ENCODE assay signal across 26 cellular contexts in genomic region chr2:230593765-230594164, GRCh38.
DNase-seq lines count a peak whose midpoint lies in the region; ATAC-seq, FAIRE-seq and TF ChIP-seq lines count a peak whose summit lies in the region.
"Had no signal": no experiment of that assay in that cellular context is flagged by ENCODE, and none has a peak within 500 bp of the region (broad histone marks: within the 10 kb centered on the region; RNA-seq: fewer than 3 reads in every experiment).

No MANE protein-coding gene starts in this region.

- H3K9me3 ChIP-seq in HepG2 (ENCODE audit: low read length) = no peaks in the 10 kb centered on the region
- no peaks in the 10 kb centered on the region for H3K9me3 ChIP-seq in right lobe of liver
- H3K9me3 ChIP-seq in SU-DHL-6 (ENCODE audit: insufficient read depth, low read length) = no peaks in the 10 kb centered on the region
- H3K9me3 ChIP-seq: BE2C, HAP-1, SK-N-SH had no signal

- H3K4me1 ChIP-seq in HepG2 (ENCODE audit: insufficient read depth, low read length) (no peaks in the 10 kb centered on the region), right lobe of liver (no peaks in the 10 kb centered on the region)
- H3K4me1 ChIP-seq: BE2C, HAP-1 had no signal

- H3K9me3 Mint-ChIP-seq in memory B cell = peaks cover 5% of the 10 kb centered on the region

- H3K36me3 Mint-ChIP-seq in memory B cell = peaks cover 6% of the 10 kb centered on the region

- in situ Hi-C loops in HepG2 (cut with HindIII; ENCODE audit: extremely low pct_ligation_motif_present, low pct_unique_long_range_greater_than_20kb) = no loop called here

- peaks cover 79% of the 10 kb centered on the region for H3F3A ChIP-seq in SU-DHL-6 (ENCODE audit: insufficient read depth)

- H3K4me3 ChIP-seq in HepG2 (replicated peaks in 1 of 3; ENCODE audit: insufficient read depth in 1 of 3, low read depth in 2 of 3, low read length in 3 of 3) (no peak overlapping the region), right lobe of liver (no peak overlapping the region), SU-DHL-6 (ENCODE audit: insufficient read depth, low read length, poor library complexity, severe bottlenecking) (no peak overlapping the region)
- H3K4me3 ChIP-seq: GM23248, HAP-1 had no signal

- CTCF ChIA-PET in HepG2 (lab: Yijun Ruan, JAX; ENCODE audit: low intra/inter-chr PET ratio, low total read pairs) = no interaction called here

- no peak for TF ChIP-seq CTCF in HepG2 (CRISPR knock-in tag; IDR thresholded peaks at IDR 0.05)
- TF ChIP-seq CTCF in right lobe of liver (IDR thresholded peaks at IDR 0.05) = no peak
- no peak for TF ChIP-seq CTCF in SU-DHL-6 (IDR thresholded peaks at IDR 0.05; ENCODE audit: insufficient read depth, low read length, poor library complexity, severe bottlenecking)

- no peak for TF ChIP-seq RAD21 in HepG2 (CRISPR knock-in tag; IDR thresholded peaks at IDR 0.05)

- intact Hi-C loops in HepG2 (cut with micrococcal nuclease; ENCODE audit: unreplicated experiment) (no loop called here), right lobe of liver (cut with DNase I) (no loop called here)

- no peak for TF ChIP-seq POLR2A in HepG2 (IDR thresholded peaks at IDR 0.05; ENCODE audit: insufficient read depth in 1 of 2, low read depth in 2 of 2, low read length in 2 of 2)
- TF ChIP-seq POLR2A in right lobe of liver (IDR thresholded peaks at IDR 0.05) = no peak

- H3K27me3 ChIP-seq in HepG2 (ENCODE audit: control insufficient read depth in 1 of 2, insufficient read depth in 2 of 2, low read length in 2 of 2) (peaks cover 2 to 21% of the 10 kb centered on the region in 2 experiments; a peak in 4 of 5 replicates), right lobe of liver (no peaks in the 10 kb centered on the region), SU-DHL-6 (ENCODE audit: low read length) (no peaks in the 10 kb centered on the region)
- H3K27me3 ChIP-seq: BE2C had no signal

- no peak overlapping the region for H3K4me3 Mint-ChIP-seq in memory B cell

- FAIRE-seq in HepG2 (lab: Jason Lieb, UNC) = no peak

- H2AFZ ChIP-seq in HepG2 (ENCODE audit: low read length) (no peak overlapping the region), SU-DHL-6 (ENCODE audit: low read depth, low read length, severe bottlenecking) (no peak overlapping the region)
- H2AFZ ChIP-seq: GM23248 had no signal

- no peak for DNase-seq in HepG2 (ENCODE audit: low spot score)
- DNase-seq in right lobe of liver = no peak
- no peak for DNase-seq in memory B cell (ENCODE audit: low spot score in 2 of 2)
- DNase-seq in T-helper 2 cell = no peak
- DNase-seq in SKM-1 (lab: John Stamatoyannopoulos, UW; ENCODE audit: unreplicated experiment) = no peak
- no peak for DNase-seq in amniotic stem cell (lab: John Stamatoyannopoulos, UW)
- DNase-seq in stimulated activated CD4-positive, alpha-beta T cell treated with anti-CD3 and anti-CD28 coated beads, Interleukin-4, amount 100 ng/mL, for 1 hour = no peak
- DNase-seq: BE2C; CD4-positive, CD25-positive, alpha-beta regulatory T cell; DMS153; GM23248; IMR-90; Karpas-422; NCI-H1105; NCI-H146; NCI-H1930; NCI-H446; NCI-H524 treated with DMSO at 0.1 percent for 48 hours; NCI-H774; NK-92 treated with Interleukin-12 subunit alpha and Interleukin-12 subunit beta, amount 100 ng/mL, for 24 hours; RPMI8226; SHP77; SK-N-SH had no signal

- no peak overlapping the region for H3K9ac ChIP-seq in HepG2 (ENCODE audit: insufficient read depth, low read depth, low read length)
- H3K9ac ChIP-seq in SU-DHL-6 (ENCODE audit: low read length) = peak overlapping the region; percentile 55
- H3K9ac ChIP-seq: GM23248, SK-N-SH had no signal

- TF ChIP-seq EP300 in HepG2 (IDR thresholded peaks at IDR 0.05; ENCODE audit: low read depth in 2 of 2, low read length in 2 of 2) (no peak), HepG2 (CRISPR knock-in tag; IDR thresholded peaks at IDR 0.05; ENCODE audit: borderline replicate concordance) (no peak)

- H3K36me3 ChIP-seq in HepG2 (replicated peaks in 1 of 2; ENCODE audit: control insufficient read depth in 1 of 2, insufficient read depth in 2 of 2, low read length in 2 of 2) (no peaks in the 10 kb centered on the region), right lobe of liver (no peaks in the 10 kb centered on the region), SU-DHL-6 (ENCODE audit: low read length) (0 out of 2 replicates have a peak, but pooled peaks cover 4% of the 10 kb centered on the region)
- H3K36me3 ChIP-seq: BE2C, HAP-1 had no signal

- peak; percentile 66 for ATAC-seq in HepG2
- no peak for ATAC-seq in right lobe of liver
- ATAC-seq in memory B cell (ENCODE audit: low read depth) = no peak

- no peak overlapping the region for H3K27ac ChIP-seq in HepG2 (ENCODE audit: extremely low read length, insufficient read depth, low read length)
- H3K27ac ChIP-seq in right lobe of liver = no peak overlapping the region
- H3K27ac ChIP-seq in SU-DHL-6 (ENCODE audit: low read depth, low read length) = peak overlapping the region; percentile 99
- H3K27ac ChIP-seq: 22Rv1, GM23248 had no signal

- peak overlapping the region; percentile 92 for H3K27ac Mint-ChIP-seq in memory B cell

- BruUV-seq in HepG2 (replicated peaks; lab: Mats Ljungman, UMichigan) = no TSS peak

- H3K4me1 Mint-ChIP-seq in memory B cell = peaks cover 76% of the 10 kb centered on the region

- no peaks in the 10 kb centered on the region for H3K9me2 ChIP-seq in SU-DHL-6 (replicated peaks; ENCODE audit: insufficient read depth, low read length)
- H3K9me2 ChIP-seq: SK-N-SH had no signal

- no peaks in the 10 kb centered on the region for H3K27me3 Mint-ChIP-seq in memory B cell
- H3K27me3 Mint-ChIP-seq: CD4-positive, CD25-positive, alpha-beta regulatory T cell had no signal

- no peaks in the 10 kb centered on the region for H3K79me2 ChIP-seq in HepG2 (ENCODE audit: insufficient read depth, low read length)
- H3K79me2 ChIP-seq in SU-DHL-6 (ENCODE audit: insufficient read depth, low read length) = peaks cover 36% of the 10 kb centered on the region

- POLR2A ChIA-PET in HepG2 (lab: Yijun Ruan, JAX) = no interaction called here

- WGBS in HepG2 (ENCODE audit: low lambda C conversion rate) = 19% methylated on average over 4 of the region's 9 CpGs
- 87% methylated on average over 3 of the region's 9 CpGs for WGBS in right lobe of liver (ENCODE audit: insufficient coverage, low coverage, low lambda C conversion rate, missing lambda C conversion rate)

- H4K20me1 ChIP-seq in HepG2 (ENCODE audit: insufficient read depth, low read length) (no peaks in the 10 kb centered on the region), SU-DHL-6 (ENCODE audit: low read depth, low read length) (no peaks in the 10 kb centered on the region)

- no peak overlapping the region for H3K4me2 ChIP-seq in HepG2 (ENCODE audit: low read depth, low read length)
- peak overlapping the region; percentile 98 for H3K4me2 ChIP-seq in SU-DHL-6 (ENCODE audit: low read depth, low read length, poor library complexity, severe bottlenecking)
- H3K4me2 ChIP-seq: SK-N-SH had no signal

TF ChIP-seq in HepG2, 621 proteins besides CTCF, POLR2A, EP300 and RAD21:
- TF ChIP-seq ZNF451 (CRISPR knock-in tag; IDR thresholded peaks at IDR 0.05) (no peak), TOE1 (CRISPR knock-in tag; IDR thresholded peaks at IDR 0.05) (no peak), ZNF143 (CRISPR knock-in tag; IDR thresholded peaks at IDR 0.05) (no peak), ZNF878 (CRISPR knock-in tag; IDR thresholded peaks at IDR 0.05) (no peak), HCFC1 (IDR thresholded peaks at IDR 0.05; ENCODE audit: low read depth, low read length) (no peak), SRSF1 (optimal IDR thresholded peaks at IDR 0.05; ENCODE audit: low read depth, low read length) (no peak), CREM (IDR thresholded peaks at IDR 0.05) (no peak), CREM (CRISPR knock-in tag; IDR thresholded peaks at IDR 0.05) (no peak), KDM3A (CRISPR knock-in tag; IDR thresholded peaks at IDR 0.05; ENCODE audit: low read depth) (no peak), ELK4 (CRISPR knock-in tag; IDR thresholded peaks at IDR 0.05; ENCODE audit: borderline replicate concordance) (no peak), ZNF619 (CRISPR knock-in tag; IDR thresholded peaks at IDR 0.05) (no peak), ZNF234 (CRISPR knock-in tag; conservative IDR thresholded peaks at IDR 0.05) (no peak), YY1 (IDR thresholded peaks at IDR 0.05; ENCODE audit: insufficient read depth, insufficient replicate concordance, low read depth, low read length) (no peak), ZNF510 (CRISPR knock-in tag; IDR thresholded peaks at IDR 0.05; ENCODE audit: low read depth) (no peak)
TF ChIP-seq in HepG2: peak in this region for 0.
